ENCODE assay signal across 21 cellular contexts in the genomic region with DNA sequence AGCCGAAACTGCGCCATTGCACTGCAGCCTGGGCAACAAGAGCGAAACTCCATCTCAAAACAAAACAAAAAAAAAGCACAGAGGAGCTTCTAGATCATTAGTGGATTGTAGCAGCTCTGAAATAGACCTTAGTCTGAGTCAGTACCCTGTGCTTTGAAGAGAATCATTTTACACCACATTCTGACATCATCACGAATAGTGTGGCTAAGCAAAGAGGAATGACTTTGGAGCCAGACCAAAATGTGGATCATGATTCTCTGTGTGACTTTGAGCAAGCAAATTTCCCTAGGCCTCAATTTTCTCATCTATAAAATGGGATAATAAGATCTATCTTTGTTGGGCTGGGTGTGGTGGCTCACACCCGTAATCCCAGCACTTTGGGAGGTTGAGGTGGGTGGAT.
A peak's percentile ranks its signal among the peaks of the same experiment; 100 is the strongest.
DNase-seq lines count a peak whose midpoint lies in the region; ATAC-seq and TF ChIP-seq lines count a peak whose summit lies in the region.
"Had no signal": no experiment of that assay in that cellular context is flagged by ENCODE, and none has a peak within 500 bp of the region (broad histone marks: within the 10 kb centered on the region; RNA-seq: fewer than 3 reads in every experiment).

No MANE protein-coding gene starts in this region.

- CTCF ChIA-PET in Panc1 (lab: Charles Lee) = no interaction called here

- intact Hi-C loops in Panc1 (cut with micrococcal nuclease; ENCODE audit: unreplicated experiment) = no loop called here

- TF ChIP-seq CTCF in Panc1 (IDR thresholded peaks at IDR 0.05) (no peak), astrocyte of the spinal cord (IDR thresholded peaks at IDR 0.05; ENCODE audit: low read depth, low read length) (no peak)

- no peaks in the 10 kb centered on the region for H3K27me3 ChIP-seq in Panc1 (ENCODE audit: control insufficient read depth, insufficient read depth, low read length)
- H3K27me3 ChIP-seq: BLaER1 treated with 17β-estradiol and CSF1 and Interleukin-3, amounts not matched to agents 10 nM and 100 nM; SJSA1 had no signal

- POLR2A ChIA-PET in Panc1 (lab: Charles Lee) = no interaction called here

- H3K4me3 ChIP-seq in Panc1 (ENCODE audit: low read depth in 2 of 2, low read length in 2 of 2) (no peak overlapping the region), astrocyte of the spinal cord (ENCODE audit: low read depth, low read length) (no peak overlapping the region)
- H3K4me3 ChIP-seq: BLaER1 treated with 17β-estradiol and CSF1 and Interleukin-3, amounts not matched to agents 10 nM and 100 nM; HAP-1; SJSA1 had no signal

- in situ Hi-C loops in Panc1 (cut with HindIII; ENCODE audit: low pct_unique_long_range_greater_than_20kb, low sequenced_read_pairs) = no loop called here
- in situ Hi-C loops in astrocyte of the spinal cord (cut with HindIII; ENCODE audit: low sequenced_read_pairs) = no loop called here

- no peaks in the 10 kb centered on the region for H3K9me3 ChIP-seq in Panc1 (ENCODE audit: control insufficient read depth, insufficient read depth, low read depth, low read length)
- H3K9me3 ChIP-seq: HAP-1 had no signal

- no TSS peak for BruUV-seq in Panc1 (replicated peaks; lab: Mats Ljungman, UMichigan)

- no peak overlapping the region for H3K27ac ChIP-seq in Panc1 (ENCODE audit: low read length)
- H3K27ac ChIP-seq: BLaER1 treated with 17β-estradiol and CSF1 and Interleukin-3, amounts not matched to agents 10 nM and 100 nM; SJSA1 had no signal

- no peak for ATAC-seq in Panc1
- no peak for ATAC-seq in SK-N-SH treated with all-trans-retinoic acid at 6 μM for 48 hours
- ATAC-seq: Right ventricle myocardium inferior had no signal

- no peaks in the 10 kb centered on the region for H3K36me3 ChIP-seq in Panc1 (ENCODE audit: control insufficient read depth, insufficient read depth, low read length)
- H3K36me3 ChIP-seq: BLaER1 treated with 17β-estradiol and CSF1 and Interleukin-3, amounts not matched to agents 10 nM and 100 nM; HAP-1; SJSA1 had no signal

- DNase-seq in Daoy (ENCODE audit: low read depth) (peak; percentile 78), Panc1 (ENCODE audit: low read depth, low spot score) (peak; percentile 10), astrocyte of the spinal cord (ENCODE audit: low read depth, low spot score) (peak; percentile 71), myocyte (ENCODE audit: low read depth) (peak; percentile 8), AML-193 (lab: John Stamatoyannopoulos, UW) (no peak), NCI-H774 (lab: John Stamatoyannopoulos, UW) (no peak), T-helper 1 cell (no peak)
- DNase-seq: CD4-positive, alpha-beta memory T cell; DND-41; Kasumi-1; NCI-H1092; NCI-H1436; NCI-H1930; NCI-H510A; NCI-H748 treated with DMSO at 0.1 percent for 48 hours; NK-92 treated with Interleukin-12 subunit alpha and Interleukin-12 subunit beta, amount 100 ng/mL, for 24 hours had no signal

- H3K4me1 ChIP-seq in Panc1 (ENCODE audit: control insufficient read depth, insufficient read depth, low read length) = no peaks in the 10 kb centered on the region
- H3K4me1 ChIP-seq: BLaER1 treated with 17β-estradiol and CSF1 and Interleukin-3, amounts not matched to agents 10 nM and 100 nM; HAP-1; SJSA1 had no signal

TF ChIP-seq in SK-N-SH treated with all-trans-retinoic acid at 6 μM for 48 hours, 23 proteins besides CTCF, POLR2A, EP300 and RAD21:
- no peak for TF ChIP-seq POU6F1 (CRISPR knock-in tag; IDR thresholded peaks at IDR 0.05; ENCODE audit: borderline replicate concordance, low read depth)
- no peak for TF ChIP-seq GLIS3 (CRISPR knock-in tag; IDR thresholded peaks at IDR 0.05)
- TF ChIP-seq RARB (CRISPR knock-in tag; IDR thresholded peaks at IDR 0.05) = no peak
- no peak for TF ChIP-seq ARNTL (CRISPR knock-in tag; IDR thresholded peaks at IDR 0.05; ENCODE audit: borderline replicate concordance, low read depth)
- no peak for TF ChIP-seq ZNF565 (CRISPR knock-in tag; conservative IDR thresholded peaks at IDR 0.05; ENCODE audit: low read depth)
- TF ChIP-seq OSR1 (CRISPR knock-in tag; IDR thresholded peaks at IDR 0.05) = no peak
- TF ChIP-seq, protein P1, sequence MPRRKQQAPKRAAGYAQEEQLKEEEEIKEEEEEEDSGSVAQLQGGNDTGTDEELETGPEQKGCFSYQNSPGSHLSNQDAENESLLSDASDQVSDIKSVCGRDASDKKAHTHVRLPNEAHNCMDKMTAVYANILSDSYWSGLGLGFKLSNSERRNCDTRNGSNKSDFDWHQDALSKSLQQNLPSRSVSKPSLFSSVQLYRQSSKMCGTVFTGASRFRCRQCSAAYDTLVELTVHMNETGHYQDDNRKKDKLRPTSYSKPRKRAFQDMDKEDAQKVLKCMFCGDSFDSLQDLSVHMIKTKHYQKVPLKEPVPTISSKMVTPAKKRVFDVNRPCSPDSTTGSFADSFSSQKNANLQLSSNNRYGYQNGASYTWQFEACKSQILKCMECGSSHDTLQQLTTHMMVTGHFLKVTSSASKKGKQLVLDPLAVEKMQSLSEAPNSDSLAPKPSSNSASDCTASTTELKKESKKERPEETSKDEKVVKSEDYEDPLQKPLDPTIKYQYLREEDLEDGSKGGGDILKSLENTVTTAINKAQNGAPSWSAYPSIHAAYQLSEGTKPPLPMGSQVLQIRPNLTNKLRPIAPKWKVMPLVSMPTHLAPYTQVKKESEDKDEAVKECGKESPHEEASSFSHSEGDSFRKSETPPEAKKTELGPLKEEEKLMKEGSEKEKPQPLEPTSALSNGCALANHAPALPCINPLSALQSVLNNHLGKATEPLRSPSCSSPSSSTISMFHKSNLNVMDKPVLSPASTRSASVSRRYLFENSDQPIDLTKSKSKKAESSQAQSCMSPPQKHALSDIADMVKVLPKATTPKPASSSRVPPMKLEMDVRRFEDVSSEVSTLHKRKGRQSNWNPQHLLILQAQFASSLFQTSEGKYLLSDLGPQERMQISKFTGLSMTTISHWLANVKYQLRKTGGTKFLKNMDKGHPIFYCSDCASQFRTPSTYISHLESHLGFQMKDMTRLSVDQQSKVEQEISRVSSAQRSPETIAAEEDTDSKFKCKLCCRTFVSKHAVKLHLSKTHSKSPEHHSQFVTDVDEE (CRISPR knock-in tag; IDR thresholded peaks at IDR 0.05) = no peak
- no peak for TF ChIP-seq ZNF70 (CRISPR knock-in tag; IDR thresholded peaks at IDR 0.05)
- no peak for TF ChIP-seq PATZ1 (CRISPR knock-in tag; IDR thresholded peaks at IDR 0.05; ENCODE audit: borderline replicate concordance)
- TF ChIP-seq SNAI2 (CRISPR knock-in tag; IDR thresholded peaks at IDR 0.05) = no peak
- no peak for TF ChIP-seq PPARA (CRISPR knock-in tag; IDR thresholded peaks at IDR 0.05; ENCODE audit: borderline replicate concordance)
- TF ChIP-seq TOX (CRISPR knock-in tag; IDR thresholded peaks at IDR 0.05; ENCODE audit: borderline replicate concordance) = no peak
- TF ChIP-seq ESRRG (CRISPR knock-in tag; IDR thresholded peaks at IDR 0.05) = no peak
- no peak for TF ChIP-seq TCF4 (CRISPR knock-in tag; IDR thresholded peaks at IDR 0.05; ENCODE audit: borderline replicate concordance)

Comparison
In these comparisons a context has a peak if more than half of its experiments do, and no peak if none do; other contexts are left out.
1. DNase-seq: peak in Daoy (single experiment), Panc1 (single experiment), astrocyte of the spinal cord (single experiment) and myocyte (single experiment); none in AML-193 (0 of 2), NCI-H774 (single experiment) and T-helper 1 cell (0 of 5).